Comparison of ENCODE assay signal across 8 cellular contexts in genomic region chr22:29206372-29207230, GRCh38. TPM values are rescaled to one million over a fixed set of nuclear protein-coding genes. Genes with fewer than 3 reads are reported as not detected.
A peak's percentile ranks its signal among the peaks of the same experiment; 100 is the strongest.
DNase-seq lines count a peak whose midpoint lies in the region; ATAC-seq and TF ChIP-seq lines count a peak whose summit lies in the region.

No MANE protein-coding gene starts in this region.

- H3K9ac ChIP-seq in duodenal mucosa (ENCODE audit: low read depth in 1 of 2, low read length in 2 of 2) = peak overlapping the region; percentile 34 to 64

- H3K36me3 ChIP-seq in duodenal mucosa (ENCODE audit: control insufficient read depth in 1 of 2, insufficient read depth in 2 of 2, low read length in 2 of 2) = no peaks in the 10 kb centered on the region

- no peak for DNase-seq in AG09309 (ENCODE audit: low read depth)
- no peak for DNase-seq in Jurkat, Clone E6-1 (ENCODE audit: low read depth, low spot score)
- DNase-seq in natural killer cell treated with Interleukin-12 subunit alpha and Interleukin-12 subunit beta and Interleukin-15 and Interleukin-18, amount 100 ng/mL, for 72 hours (ENCODE audit: low spot score) = no peak
- no peak for DNase-seq in NCI-H1105 (lab: John Stamatoyannopoulos, UW)

- H3K27ac Mint-ChIP-seq in natural killer cell treated with Interleukin-12 subunit alpha and Interleukin-12 subunit beta and Interleukin-15 and Interleukin-18, amount 100 ng/mL, for 72 hours = no peak overlapping the region

- H3K4me3 ChIP-seq in AG09309 (ENCODE audit: control insufficient read depth, low read depth, low read length) = peak overlapping the region; percentile 39
- peak overlapping the region; percentile 65 for H3K4me3 ChIP-seq in Jurkat, Clone E6-1 (ENCODE audit: low read length)
- peak overlapping the region; percentile 65 to 68 for H3K4me3 ChIP-seq in duodenal mucosa (ENCODE audit: low read depth in 1 of 2, low read length in 2 of 2)

- peaks cover 25 to 28% of the 10 kb centered on the region in 2 donors for H3K4me1 Mint-ChIP-seq in natural killer cell treated with Interleukin-12 subunit alpha and Interleukin-12 subunit beta and Interleukin-15 and Interleukin-18, amount 100 ng/mL, for 72 hours (ENCODE audit: low read depth in 2 of 2)

- H3K9me3 ChIP-seq in duodenal mucosa (ENCODE audit: control insufficient read depth in 1 of 2, low read length in 2 of 2) = no peaks in the 10 kb centered on the region

- TF ChIP-seq CTCF in AG09309 (IDR thresholded peaks at IDR 0.05; ENCODE audit: control insufficient read depth, insufficient read depth, low read depth, low read length, missing control alignments) = no peak

- peaks cover 8 to 13% of the 10 kb centered on the region in 2 donors for H3K27me3 ChIP-seq in duodenal mucosa (ENCODE audit: control insufficient read depth in 1 of 2, insufficient read depth in 2 of 2, low read length in 2 of 2)

- peak overlapping the region; percentile 82 for H3K4me3 Mint-ChIP-seq in natural killer cell treated with Interleukin-12 subunit alpha and Interleukin-12 subunit beta and Interleukin-15 and Interleukin-18, amount 100 ng/mL, for 72 hours

- peaks cover 4 to 14% of the 10 kb centered on the region in 2 donors for H3K27me3 Mint-ChIP-seq in natural killer cell treated with Interleukin-12 subunit alpha and Interleukin-12 subunit beta and Interleukin-15 and Interleukin-18, amount 100 ng/mL, for 72 hours

- H3K27ac ChIP-seq in duodenal mucosa (ENCODE audit: low read depth, low read length) = no peak overlapping the region

- no peaks in the 10 kb centered on the region for H3K36me3 Mint-ChIP-seq in natural killer cell treated with Interleukin-12 subunit alpha and Interleukin-12 subunit beta and Interleukin-15 and Interleukin-18, amount 100 ng/mL, for 72 hours

- no peaks in the 10 kb centered on the region for H3K9me3 Mint-ChIP-seq in natural killer cell treated with Interleukin-12 subunit alpha and Interleukin-12 subunit beta and Interleukin-15 and Interleukin-18, amount 100 ng/mL, for 72 hours

- peaks cover 17 to 39% of the 10 kb centered on the region in 2 donors for H3K4me1 ChIP-seq in duodenal mucosa (ENCODE audit: control insufficient read depth in 1 of 2, insufficient read depth in 2 of 2, low read length in 2 of 2)

- ATAC-seq in natural killer cell treated with Interleukin-12 subunit alpha and Interleukin-12 subunit beta and Interleukin-15 and Interleukin-18, amount 100 ng/mL, for 72 hours = no peak
- ATAC-seq in GM21825 (IDR thresholded peaks at IDR 0.05; ENCODE audit: unreplicated experiment) (no peak), GM18519 (IDR thresholded peaks at IDR 0.05; ENCODE audit: low FRiP score, unreplicated experiment) (no peak), GM19395 (IDR thresholded peaks at IDR 0.05; ENCODE audit: unreplicated experiment) (no peak)

RNA-seq across cellular contexts. Expression of gene EMID1, which starts 0.9 kb away (rescaled TPM):
- 20.8 TPM for polyA plus RNA-seq in Jurkat, Clone E6-1 (2012; ENCODE audit: insufficient read depth, insufficient read length)
- total RNA-seq in natural killer cell treated with Interleukin-12 subunit alpha and Interleukin-12 subunit beta and Interleukin-15 and Interleukin-18, amount 100 ng/mL, for 72 hours = under 1 TPM; 0.67 to 0.71 TPM
